ENCODE assay signal across 14 cellular contexts in the genomic region with DNA sequence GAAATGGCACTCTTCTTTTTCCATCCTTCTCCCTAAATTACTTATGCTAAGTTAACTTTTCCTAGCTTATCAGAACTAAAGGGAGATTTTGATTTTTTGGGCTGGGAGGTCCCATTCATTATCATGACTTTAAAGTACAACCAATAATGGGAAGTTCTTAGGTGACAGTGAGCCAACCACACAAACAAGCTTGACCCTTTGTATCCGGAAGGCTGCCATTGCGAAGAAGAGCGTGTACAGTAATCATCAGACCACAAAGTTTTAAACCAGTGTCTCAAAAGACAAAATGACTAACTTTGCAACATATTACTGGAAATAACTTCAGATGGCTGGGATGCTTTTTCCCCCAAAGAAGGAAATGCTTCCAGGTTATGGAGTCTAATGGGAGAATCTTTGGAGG.
DNase-seq lines count a peak whose midpoint lies in the region; ATAC-seq and TF ChIP-seq lines count a peak whose summit lies in the region.
"Had no signal": no experiment of that assay in that cellular context is flagged by ENCODE, and none has a peak within 500 bp of the region (broad histone marks: within the 10 kb centered on the region; RNA-seq: fewer than 3 reads in every experiment).

No MANE protein-coding gene starts in this region.

- TF ChIP-seq CTCF in HL-60 (IDR thresholded peaks at IDR 0.05; ENCODE audit: insufficient read depth, low read length), result no peak
- TF ChIP-seq CTCF in upper lobe of right lung (IDR thresholded peaks at IDR 0.05), result no peak
- TF ChIP-seq CTCF in HFFc6 (IDR thresholded peaks at IDR 0.05), result no peak

- no peaks in the 10 kb centered on the region for H3K4me1 ChIP-seq in upper lobe of right lung
- H3K4me1 ChIP-seq: BE2C, SJCRH30 had no signal

- no peaks in the 10 kb centered on the region for H3K36me3 ChIP-seq in upper lobe of right lung
- H3K36me3 ChIP-seq: BE2C, SJCRH30 had no signal

- H3K4me3 Mint-ChIP-seq in HFFc6, result no peak overlapping the region

- DNase-seq in HL-60 (ENCODE audit: low read depth in 1 of 2, low spot score in 1 of 2), result peak; percentile 15 to 41
- peak; percentile 56 for DNase-seq in RPMI7951 (ENCODE audit: low read depth)
- DNase-seq in dermis blood vessel endothelial cell, result peak; percentile 21
- DNase-seq in upper lobe of right lung, result no peak
- no peak for DNase-seq in NCI-H2029 (lab: John Stamatoyannopoulos, UW)
- DNase-seq in stimulated activated CD4-positive, alpha-beta T cell treated with anti-CD3 and anti-CD28 coated beads, Interleukin-4, amount 100 ng/mL, for 4 hours, result no peak
- DNase-seq in HFFc6, result no peak
- DNase-seq: BE2C, NCI-H1105, NCI-H187, NCI-H510A, NCI-H82, SJCRH30, SW 1271 had no signal

- H3K4me3 ChIP-seq in HL-60 (replicated peaks; ENCODE audit: insufficient read depth, low read length) (no peak overlapping the region), upper lobe of right lung (no peak overlapping the region)
- H3K4me3 ChIP-seq: SJCRH30 had no signal

- peaks cover 17% of the 10 kb centered on the region for H3K4me1 Mint-ChIP-seq in HFFc6 (ENCODE audit: low read depth)

- H3K27me3 Mint-ChIP-seq in HFFc6 (ENCODE audit: insufficient read depth), result peaks cover 2% of the 10 kb centered on the region; the same call in 1 of the 2 replicates

- H3K27me3 ChIP-seq in HL-60 (ENCODE audit: insufficient read depth, poor library complexity, severe bottlenecking) (no peaks in the 10 kb centered on the region), upper lobe of right lung (no peaks in the 10 kb centered on the region)
- H3K27me3 ChIP-seq: BE2C, SJCRH30 had no signal

- peaks cover 4% of the 10 kb centered on the region; the same call in 1 of the 2 replicates for H3K36me3 Mint-ChIP-seq in HFFc6 (ENCODE audit: low read depth)

- no peak overlapping the region for H3K27ac Mint-ChIP-seq in HFFc6

- intact Hi-C loops in upper lobe of right lung (cut with DNase I), result no loop called here

- no peaks in the 10 kb centered on the region for H3K9me3 ChIP-seq in upper lobe of right lung
- H3K9me3 ChIP-seq: BE2C, SJCRH30 had no signal

- H3K27ac ChIP-seq in HL-60 (replicated peaks) (no peak overlapping the region), upper lobe of right lung (peak overlapping the region; percentile 14)
- H3K27ac ChIP-seq: SJCRH30 had no signal

- H3K9me3 Mint-ChIP-seq in HFFc6, result no peaks in the 10 kb centered on the region

- peak; percentile 61 for ATAC-seq in upper lobe of right lung

Comparison
In these comparisons a context has a peak if more than half of its experiments do, and no peak if none do; other contexts are left out.
1. DNase-seq: peak in HL-60 (2 of 2), RPMI7951 (single experiment) and dermis blood vessel endothelial cell (single experiment); none in upper lobe of right lung (single experiment), NCI-H2029 (single experiment), stimulated activated CD4-positive, alpha-beta T cell treated with anti-CD3 and anti-CD28 coated beads, Interleukin-4, amount 100 ng/mL, for 4 hours (0 of 2) and HFFc6 (single experiment).